ENCODE assay signal across 1 cellular context in the genomic region with DNA sequence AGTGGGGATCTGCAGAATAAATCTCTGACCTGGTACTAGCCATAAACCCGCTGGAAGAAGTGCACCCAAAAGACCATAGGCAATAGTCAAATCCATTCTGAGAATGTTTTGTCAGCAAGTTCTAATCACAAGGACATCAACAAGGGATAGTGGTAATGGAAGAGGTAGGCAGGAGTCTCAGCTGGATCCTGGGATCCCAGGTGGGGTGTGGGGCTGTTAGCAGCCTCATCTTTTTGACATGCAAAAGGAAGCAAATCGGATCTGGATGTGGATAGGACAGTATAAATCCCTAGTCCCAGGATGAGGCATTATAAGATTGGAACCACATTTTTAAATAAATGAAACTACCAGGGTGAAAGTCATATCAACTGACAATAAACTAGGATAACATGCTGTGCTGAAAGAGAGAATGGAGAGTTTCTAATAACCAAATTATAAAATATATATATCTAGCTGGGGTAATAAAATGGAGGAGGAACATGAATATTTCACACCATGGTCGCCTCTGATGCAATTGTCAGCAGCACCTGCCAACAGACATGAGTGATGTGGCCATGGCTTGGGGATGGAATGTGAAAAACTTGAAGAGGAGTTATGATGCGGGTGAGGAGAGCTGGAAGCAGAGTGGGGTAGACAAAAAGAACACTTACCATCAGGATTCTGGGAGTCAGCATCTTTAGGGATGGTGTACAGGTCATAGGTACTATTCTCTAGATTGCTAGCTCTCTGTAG.
TF ChIP-seq lines count a peak whose summit lies in the region.

No MANE protein-coding gene starts in this region.

TF ChIP-seq in WTC11, 78 proteins besides CTCF, POLR2A, EP300 and RAD21 (continued from another document):
- TF ChIP-seq OVOL2 (CRISPR knock-in tag; IDR thresholded peaks at IDR 0.05; ENCODE audit: borderline replicate concordance) = no peak
